Comparison of ENCODE assay signal across 8 cellular contexts in the genomic region with DNA sequence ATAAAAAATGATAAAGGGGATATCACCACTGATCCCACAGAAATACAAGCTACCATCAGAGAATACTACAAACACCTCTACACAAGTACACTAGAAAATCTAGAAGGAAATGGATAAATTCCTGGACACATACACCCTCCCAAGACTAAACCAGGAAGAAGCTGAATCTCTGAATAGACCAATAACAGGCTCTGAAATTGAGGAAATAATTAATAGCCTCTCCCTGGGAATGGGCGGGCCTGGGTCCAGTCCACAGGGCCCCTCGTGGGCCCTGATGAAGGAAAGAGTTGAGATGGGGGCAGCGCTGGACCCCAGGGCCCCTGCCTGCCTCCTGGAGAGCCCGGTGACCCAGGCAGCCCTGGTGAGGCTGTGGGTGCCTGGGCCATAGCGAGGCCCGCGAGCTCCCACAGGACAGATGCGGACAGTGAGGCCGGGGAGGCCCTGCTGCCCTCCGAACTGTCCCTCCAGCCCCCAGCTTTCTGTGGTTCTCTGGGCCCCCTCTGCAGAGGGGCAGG.
DNase-seq lines count a peak whose midpoint lies in the region; ATAC-seq, FAIRE-seq and TF ChIP-seq lines count a peak whose summit lies in the region.
"Not testable (repeated sequence)": the region's sequence is repeated elsewhere in the genome, so short reads cannot be mapped to it uniquely, and the experiment has no call there.

No MANE protein-coding gene starts in this region.

- not testable (repeated sequence) for BruUV-seq in A673 (replicated peaks; lab: Mats Ljungman, UMichigan)

- H3K79me2 ChIP-seq in KMS-11 (ENCODE audit: insufficient read depth, low read depth) = peaks cover 22% of the 10 kb centered on the region; the same call in 1 of the 2 replicates

- not testable (repeated sequence) for H3K36me3 Mint-ChIP-seq in activated CD8-positive, alpha-beta T cell treated with anti-CD3 and anti-CD28 coated beads, Interleukin-2, amount 10 ng/mL, durations not matched to agents 7 days and 5 days (ENCODE audit: low read depth); progenitor cell of endocrine pancreas (ENCODE audit: insufficient read depth)

- peaks cover 39% of the 10 kb centered on the region for H3K4me1 Mint-ChIP-seq in activated CD8-positive, alpha-beta T cell treated with anti-CD3 and anti-CD28 coated beads, Interleukin-2, amount 10 ng/mL, durations not matched to agents 7 days and 5 days (ENCODE audit: low read depth)
- H3K4me1 Mint-ChIP-seq in progenitor cell of endocrine pancreas (ENCODE audit: low read depth) = not testable (repeated sequence)

- H3K36me3 ChIP-seq in A673 (ENCODE audit: insufficient read depth, low read length, poor library complexity, severe bottlenecking); KMS-11 (ENCODE audit: insufficient read depth); effector memory CD4-positive, alpha-beta T cell (ENCODE audit: control insufficient read depth, insufficient read depth, low read length); kidney (ENCODE audit: control insufficient read depth in 1 of 2, insufficient read depth in 2 of 2, low read length in 2 of 2): not testable (repeated sequence)

- CTCF ChIA-PET in A673 (lab: Charles Lee) = interaction anchor here (1.8 kb wide), 1 partner anchor 9 kb away, joined by 7 read pairs; no protein-coding TSS in a partner anchor
- CTCF ChIA-PET in activated CD8-positive, alpha-beta T cell treated with anti-CD3 and anti-CD28 coated beads, Interleukin-2, amount 10 ng/mL, durations not matched to agents 7 days and 5 days (lab: Charles Lee) = interaction anchor here (1.3 to 2.6 kb wide), 3 partner anchors 9 to 527 kb away, joined by 3 to 38 read pairs (median 10); no protein-coding TSS in a partner anchor

- not testable (repeated sequence) for TF ChIP-seq CTCF in A673 (conservative IDR thresholded peaks at IDR 0.05; ENCODE audit: low read depth, low read length); KMS-11 (conservative IDR thresholded peaks at IDR 0.05; ENCODE audit: low read depth, low read length); kidney (IDR thresholded peaks at IDR 0.05; ENCODE audit: borderline replicate concordance, extremely low read depth, insufficient read depth); progenitor cell of endocrine pancreas (IDR thresholded peaks at IDR 0.05; ENCODE audit: unreplicated experiment)

- H3K9ac ChIP-seq in KMS-11 (peak overlapping the region; percentile 81; the same call in 1 of the 2 replicates), kidney (ENCODE audit: low read length in 2 of 2) (peak overlapping the region; percentile 37 to 71)

- H3K27ac Mint-ChIP-seq in activated CD8-positive, alpha-beta T cell treated with anti-CD3 and anti-CD28 coated beads, Interleukin-2, amount 10 ng/mL, durations not matched to agents 7 days and 5 days = peak overlapping the region; percentile 82
- H3K27ac Mint-ChIP-seq in progenitor cell of endocrine pancreas = not testable (repeated sequence)

- not testable (repeated sequence) for DNase-seq in A673 (ENCODE audit: low spot score); activated CD8-positive, alpha-beta T cell treated with anti-CD3 and anti-CD28 coated beads, Interleukin-2, amount 10 ng/mL, durations not matched to agents 7 days and 5 days; effector memory CD4-positive, alpha-beta T cell; progenitor cell of endocrine pancreas (ENCODE audit: low spot score, unreplicated experiment)
- peak; percentile 71 for DNase-seq in kidney

- H3K27me3 Mint-ChIP-seq in activated CD8-positive, alpha-beta T cell treated with anti-CD3 and anti-CD28 coated beads, Interleukin-2, amount 10 ng/mL, durations not matched to agents 7 days and 5 days (ENCODE audit: low read depth) = peaks cover 11% of the 10 kb centered on the region
- peaks cover 18% of the 10 kb centered on the region for H3K27me3 Mint-ChIP-seq in progenitor cell of endocrine pancreas

- ATAC-seq in GM19023 (IDR thresholded peaks at IDR 0.05; ENCODE audit: unreplicated experiment) (peak; percentile 9), HG02763 (IDR thresholded peaks at IDR 0.05; ENCODE audit: unreplicated experiment) (peak; percentile 3)
- not testable (repeated sequence) for ATAC-seq in activated CD8-positive, alpha-beta T cell treated with anti-CD3 and anti-CD28 coated beads, Interleukin-2, amount 10 ng/mL, durations not matched to agents 7 days and 5 days

- H3K4me3 Mint-ChIP-seq in activated CD8-positive, alpha-beta T cell treated with anti-CD3 and anti-CD28 coated beads, Interleukin-2, amount 10 ng/mL, durations not matched to agents 7 days and 5 days = peak overlapping the region; percentile 81
- peak overlapping the region; percentile 86 for H3K4me3 Mint-ChIP-seq in progenitor cell of endocrine pancreas (ENCODE audit: low read depth)

- not testable (repeated sequence) for H3K27ac ChIP-seq in A673 (ENCODE audit: low read depth, low read length, poor library complexity, severe bottlenecking); KMS-11
- H3K27ac ChIP-seq in effector memory CD4-positive, alpha-beta T cell (ENCODE audit: insufficient read depth, low read length, poor library complexity, severe bottlenecking) = peak overlapping the region; percentile 34
- peak overlapping the region; percentile 43 to 83 for H3K27ac ChIP-seq in kidney (ENCODE audit: low read depth in 2 of 2, low read length in 2 of 2)

- intact Hi-C loops in A673 (cut with micrococcal nuclease; ENCODE audit: unreplicated experiment) = loop anchor here (5.0 kb wide), 1 partner anchor 121 kb away; no protein-coding TSS in a partner anchor
- intact Hi-C loops in kidney (cut with DNase I) = not testable (repeated sequence)

- not testable (repeated sequence) for H4K20me1 ChIP-seq in KMS-11 (ENCODE audit: insufficient read depth)

- not testable (repeated sequence) for FAIRE-seq in kidney (lab: Jason Lieb, UNC)

- not testable (repeated sequence) for H3K27me3 ChIP-seq in A673 (replicated peaks; ENCODE audit: insufficient read depth, low read depth, low read length, poor library complexity); KMS-11 (ENCODE audit: insufficient read depth, low read depth); effector memory CD4-positive, alpha-beta T cell (replicated peaks; ENCODE audit: control insufficient read depth, insufficient read depth, low read length, poor library complexity, severe bottlenecking)

- H3K9me3 ChIP-seq in A673 (ENCODE audit: low read depth, low read length, poor library complexity, severe bottlenecking); effector memory CD4-positive, alpha-beta T cell (ENCODE audit: control insufficient read depth, low read length); kidney (ENCODE audit: control insufficient read depth in 1 of 2, low read length in 2 of 2): not testable (repeated sequence)

- H2AFZ ChIP-seq in KMS-11 (ENCODE audit: low read depth) = peak overlapping the region; percentile 86

- POLR2A ChIA-PET in A673 (lab: Charles Lee; ENCODE audit: low non-redundant PET); activated CD8-positive, alpha-beta T cell treated with anti-CD3 and anti-CD28 coated beads, Interleukin-2, amount 10 ng/mL, durations not matched to agents 7 days and 5 days (lab: Charles Lee): not testable (repeated sequence)

- H3K4me2 ChIP-seq in KMS-11 = peak overlapping the region; percentile 86

- H3K9me3 Mint-ChIP-seq in activated CD8-positive, alpha-beta T cell treated with anti-CD3 and anti-CD28 coated beads, Interleukin-2, amount 10 ng/mL, durations not matched to agents 7 days and 5 days (ENCODE audit: insufficient read depth); progenitor cell of endocrine pancreas (ENCODE audit: low read depth): not testable (repeated sequence)

- H3K4me1 ChIP-seq in A673 (ENCODE audit: insufficient read depth, low read length, poor library complexity, severe bottlenecking); effector memory CD4-positive, alpha-beta T cell (ENCODE audit: control insufficient read depth, insufficient read depth, low read length, poor library complexity, severe bottlenecking); kidney (ENCODE audit: control insufficient read depth in 1 of 2, insufficient read depth in 1 of 2, low read depth in 1 of 2, low read length in 2 of 2): not testable (repeated sequence)
- peaks cover 25% of the 10 kb centered on the region for H3K4me1 ChIP-seq in KMS-11 (ENCODE audit: low read depth, poor library complexity, severe bottlenecking)

- H3K4me3 ChIP-seq in A673 (ENCODE audit: low read depth, low read length, poor library complexity, severe bottlenecking) (peak overlapping the region; percentile 57), kidney (ENCODE audit: low read length in 2 of 2) (peak overlapping the region; percentile 82 to 83)
- H3K4me3 ChIP-seq in KMS-11 (IDR thresholded peaks at IDR 0.05; ENCODE audit: insufficient read depth, low read depth, low read length) = not testable (repeated sequence)
- H3K4me3 ChIP-seq in effector memory CD4-positive, alpha-beta T cell (ENCODE audit: insufficient read depth, low read depth, low read length, poor library complexity, severe bottlenecking) = peak overlapping the region; percentile 70
